In genomic region chr5:96729156-96729555, GRCh38 we compare ENCODE assay signal across 13 cellular contexts.
DNase-seq lines count a peak whose midpoint lies in the region; ATAC-seq, FAIRE-seq and TF ChIP-seq lines count a peak whose summit lies in the region.
"Had no signal": no experiment of that assay in that cellular context is flagged by ENCODE, and none has a peak within 500 bp of the region (broad histone marks: within the 10 kb centered on the region; RNA-seq: fewer than 3 reads in every experiment).

No MANE protein-coding gene starts in this region.

- no peaks in the 10 kb centered on the region for H3K9me3 ChIP-seq in parathyroid adenoma (ENCODE audit: control insufficient read depth, low read length)

- no peaks in the 10 kb centered on the region for H3K79me2 ChIP-seq in parathyroid adenoma

- H3K4me2 ChIP-seq in parathyroid adenoma (ENCODE audit: low read length), result no peak overlapping the region

- H2AFZ ChIP-seq in parathyroid adenoma, result no peak overlapping the region

- H3K27ac ChIP-seq in epithelial cell of prostate (peak overlapping the region; percentile 29), parathyroid adenoma (no peak overlapping the region)

- intact Hi-C loops in sciatic nerve (cut with DNase I), result loop anchor here (10.0 kb wide), 1 partner anchor 114 kb away; no protein-coding TSS in a partner anchor

- no peaks in the 10 kb centered on the region for H3K36me3 ChIP-seq in parathyroid adenoma (ENCODE audit: control insufficient read depth, insufficient read depth, low read length)

- peak; percentile 21 for FAIRE-seq in G401.6 (lab: Jason Lieb, UNC)
- FAIRE-seq: endometrium had no signal

- H3K9ac ChIP-seq in parathyroid adenoma, result no peak overlapping the region

- H3K4me3 ChIP-seq in parathyroid adenoma (ENCODE audit: low read depth, low read length), result no peak overlapping the region

- DNase-seq in NAMALWA (ENCODE audit: low spot score) (peak; percentile 15), epithelial cell of prostate (ENCODE audit: low read depth, low spot score) (no peak), sciatic nerve (ENCODE audit: low spot score) (no peak), amniotic stem cell (lab: John Stamatoyannopoulos, UW) (no peak), COR-L47 (lab: John Stamatoyannopoulos, UW) (no peak)
- DNase-seq: activated naive CD4-positive, alpha-beta T cell; islet precursor cell; NCI-H2081; Right ventricle myocardium superior had no signal

- no peaks in the 10 kb centered on the region for H3K27me3 ChIP-seq in parathyroid adenoma (ENCODE audit: control insufficient read depth, insufficient read depth, low read length)

- H3K4me1 ChIP-seq in parathyroid adenoma, result peaks cover 3% of the 10 kb centered on the region

- peak; percentile 20 for TF ChIP-seq CTCF in parathyroid adenoma (IDR thresholded peaks at IDR 0.05)

- ATAC-seq in sciatic nerve, result no peak
- ATAC-seq: activated CD4-positive, CD25-positive, alpha-beta regulatory T cell treated with anti-CD3 and anti-CD28 coated beads, Interleukin-2, amount 50 U/mL, for 24 hours had no signal
